Comparison of ENCODE assay signal across 1 cellular context in the genomic region with DNA sequence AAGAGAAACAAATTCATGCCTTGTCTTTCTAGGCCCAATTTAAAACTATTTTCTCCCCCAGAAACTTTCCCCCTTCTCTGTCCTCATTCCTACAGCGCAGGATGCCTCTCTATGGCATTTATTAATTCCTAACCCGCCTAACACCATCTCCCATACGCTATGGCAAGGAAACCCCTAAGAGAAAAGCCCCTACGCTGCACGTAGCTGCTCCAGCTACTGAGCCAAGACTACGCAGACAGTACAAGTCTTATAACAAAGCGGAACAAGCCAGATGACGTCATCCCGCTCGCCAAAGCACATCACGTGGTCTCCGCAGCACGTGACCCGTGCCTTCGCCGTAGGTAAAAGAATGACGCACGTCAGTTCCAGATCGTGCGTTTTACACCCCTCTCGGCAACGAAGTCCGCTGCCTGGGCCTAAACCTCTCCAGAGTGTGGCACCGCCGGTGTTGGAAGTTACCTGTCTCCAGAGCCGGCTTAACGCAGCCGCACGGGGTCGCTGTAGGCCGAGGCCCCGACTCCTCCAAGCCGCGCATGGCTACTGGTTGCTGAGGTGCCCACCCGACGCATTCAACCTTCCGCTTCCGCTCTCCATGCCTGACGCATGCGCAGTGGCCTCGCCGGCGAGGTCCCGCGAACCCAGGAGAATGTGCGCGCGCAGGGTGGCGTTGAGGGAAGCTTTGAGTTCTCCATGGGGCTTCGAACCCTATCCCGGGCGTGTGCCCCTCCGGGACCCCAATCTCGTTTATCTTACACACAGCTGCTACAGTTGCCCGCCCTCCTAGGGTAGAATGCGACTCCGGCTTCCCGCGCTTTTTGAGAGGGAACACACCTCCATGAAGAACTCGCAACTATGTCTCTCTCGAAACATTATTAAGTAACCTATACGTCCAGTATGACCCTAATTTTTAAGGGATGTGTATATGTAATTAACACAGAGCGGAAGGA.
TF ChIP-seq lines count a peak whose summit lies in the region.

A gene with protein sequence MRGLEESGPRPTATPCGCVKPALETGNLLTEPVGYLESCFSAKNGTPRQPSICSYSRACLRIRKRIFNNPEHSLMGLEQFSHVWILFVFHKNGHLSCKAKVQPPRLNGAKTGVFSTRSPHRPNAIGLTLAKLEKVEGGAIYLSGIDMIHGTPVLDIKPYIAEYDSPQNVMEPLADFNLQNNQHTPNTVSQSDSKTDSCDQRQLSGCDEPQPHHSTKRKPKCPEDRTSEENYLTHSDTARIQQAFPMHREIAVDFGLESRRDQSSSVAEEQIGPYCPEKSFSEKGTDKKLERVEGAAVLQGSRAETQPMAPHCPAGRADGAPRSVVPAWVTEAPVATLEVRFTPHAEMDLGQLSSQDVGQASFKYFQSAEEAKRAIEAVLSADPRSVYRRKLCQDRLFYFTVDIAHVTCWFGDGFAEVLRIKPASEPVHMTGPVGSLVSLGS (minus strand): TSS at position 542 of the 947 bp plus-strand sequence. CDS start 7 bp downstream, at position 535.

TF ChIP-seq in HepG2, 621 proteins besides CTCF, POLR2A, EP300 and RAD21 (continued from another document and continues in another):
- TF ChIP-seq, protein P1, sequence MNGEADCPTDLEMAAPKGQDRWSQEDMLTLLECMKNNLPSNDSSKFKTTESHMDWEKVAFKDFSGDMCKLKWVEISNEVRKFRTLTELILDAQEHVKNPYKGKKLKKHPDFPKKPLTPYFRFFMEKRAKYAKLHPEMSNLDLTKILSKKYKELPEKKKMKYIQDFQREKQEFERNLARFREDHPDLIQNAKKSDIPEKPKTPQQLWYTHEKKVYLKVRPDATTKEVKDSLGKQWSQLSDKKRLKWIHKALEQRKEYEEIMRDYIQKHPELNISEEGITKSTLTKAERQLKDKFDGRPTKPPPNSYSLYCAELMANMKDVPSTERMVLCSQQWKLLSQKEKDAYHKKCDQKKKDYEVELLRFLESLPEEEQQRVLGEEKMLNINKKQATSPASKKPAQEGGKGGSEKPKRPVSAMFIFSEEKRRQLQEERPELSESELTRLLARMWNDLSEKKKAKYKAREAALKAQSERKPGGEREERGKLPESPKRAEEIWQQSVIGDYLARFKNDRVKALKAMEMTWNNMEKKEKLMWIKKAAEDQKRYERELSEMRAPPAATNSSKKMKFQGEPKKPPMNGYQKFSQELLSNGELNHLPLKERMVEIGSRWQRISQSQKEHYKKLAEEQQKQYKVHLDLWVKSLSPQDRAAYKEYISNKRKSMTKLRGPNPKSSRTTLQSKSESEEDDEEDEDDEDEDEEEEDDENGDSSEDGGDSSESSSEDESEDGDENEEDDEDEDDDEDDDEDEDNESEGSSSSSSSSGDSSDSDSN (CRISPR knock-in tag; IDR thresholded peaks at IDR 0.05): peak; percentile 81
- TF ChIP-seq ZNF20 (CRISPR knock-in tag; IDR thresholded peaks at IDR 0.05) (0 out of 2 replicates have a peak, but pooled peaks have one; percentile 81), JUNB (CRISPR knock-in tag; IDR thresholded peaks at IDR 0.05; ENCODE audit: borderline replicate concordance) (no peak), TOPORS (CRISPR knock-in tag; IDR thresholded peaks at IDR 0.05) (0 out of 2 replicates have a peak, but pooled peaks have one; percentile 71), ZNF724P (CRISPR knock-in tag; IDR thresholded peaks at IDR 0.05; ENCODE audit: borderline replicate concordance) (0 out of 2 replicates have a peak, but pooled peaks have one; percentile 73), DNMT1 (CRISPR knock-in tag; IDR thresholded peaks at IDR 0.05) (no peak), ZNF136 (CRISPR knock-in tag; IDR thresholded peaks at IDR 0.05; ENCODE audit: low read depth) (no peak; the same call in 1 of the 2 replicates), ZNF850 (CRISPR knock-in tag; conservative IDR thresholded peaks at IDR 0.05) (no peak), SMAD3 (CRISPR knock-in tag; IDR thresholded peaks at IDR 0.05) (peak; percentile 91; the same call in 1 of the 2 replicates), ZFP91 (CRISPR knock-in tag; IDR thresholded peaks at IDR 0.05; ENCODE audit: borderline replicate concordance) (peak; percentile 94), STAT5B (CRISPR knock-in tag; IDR thresholded peaks at IDR 0.05) (no peak; the same call in 1 of the 2 replicates), MED1 (CRISPR knock-in tag; IDR thresholded peaks at IDR 0.05) (peak; percentile 76), SNAPC4 (CRISPR knock-in tag; IDR thresholded peaks at IDR 0.05) (peak; percentile 92), GMEB2 (CRISPR knock-in tag; IDR thresholded peaks at IDR 0.05; ENCODE audit: low read depth) (peak; percentile 86), HOXD1 (CRISPR knock-in tag; IDR thresholded peaks at IDR 0.05) (peak; percentile 86), ZNF121 (CRISPR knock-in tag; IDR thresholded peaks at IDR 0.05) (no peak), SRY (CRISPR knock-in tag; IDR thresholded peaks at IDR 0.05) (peak; percentile 86; the same call in 1 of the 2 replicates), TGIF2 (CRISPR knock-in tag; IDR thresholded peaks at IDR 0.05) (peak; percentile 90), ATF7 (IDR thresholded peaks at IDR 0.05) (peak; percentile 100), ATF7 (CRISPR knock-in tag; IDR thresholded peaks at IDR 0.05) (peak; percentile 100), ZNF720 (CRISPR knock-in tag; IDR thresholded peaks at IDR 0.05) (no peak; the same call in 1 of the 2 replicates), ZNF619 (CRISPR knock-in tag; IDR thresholded peaks at IDR 0.05) (peak; percentile 95), ARNTL (CRISPR knock-in tag; IDR thresholded peaks at IDR 0.05) (peak; percentile 84), ZNF496 (CRISPR knock-in tag; IDR thresholded peaks at IDR 0.05; ENCODE audit: insufficient replicate concordance) (no peak), ZNF24 (IDR thresholded peaks at IDR 0.05) (no peak), CREBL2 (CRISPR knock-in tag; IDR thresholded peaks at IDR 0.05; ENCODE audit: borderline replicate concordance) (peak; percentile 100), THAP11 (CRISPR knock-in tag; IDR thresholded peaks at IDR 0.05) (peak; percentile 95), ZFP36L2 (CRISPR knock-in tag; IDR thresholded peaks at IDR 0.05) (no peak; the same call in 1 of the 2 replicates), POLR2AphosphoS2 (IDR thresholded peaks at IDR 0.05; ENCODE audit: low read depth, low read length) (no peak)
- TF ChIP-seq, protein P2, sequence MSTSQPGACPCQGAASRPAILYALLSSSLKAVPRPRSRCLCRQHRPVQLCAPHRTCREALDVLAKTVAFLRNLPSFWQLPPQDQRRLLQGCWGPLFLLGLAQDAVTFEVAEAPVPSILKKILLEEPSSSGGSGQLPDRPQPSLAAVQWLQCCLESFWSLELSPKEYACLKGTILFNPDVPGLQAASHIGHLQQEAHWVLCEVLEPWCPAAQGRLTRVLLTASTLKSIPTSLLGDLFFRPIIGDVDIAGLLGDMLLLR (CRISPR knock-in tag; IDR thresholded peaks at IDR 0.05): peak; percentile 97
- TF ChIP-seq, protein P3, sequence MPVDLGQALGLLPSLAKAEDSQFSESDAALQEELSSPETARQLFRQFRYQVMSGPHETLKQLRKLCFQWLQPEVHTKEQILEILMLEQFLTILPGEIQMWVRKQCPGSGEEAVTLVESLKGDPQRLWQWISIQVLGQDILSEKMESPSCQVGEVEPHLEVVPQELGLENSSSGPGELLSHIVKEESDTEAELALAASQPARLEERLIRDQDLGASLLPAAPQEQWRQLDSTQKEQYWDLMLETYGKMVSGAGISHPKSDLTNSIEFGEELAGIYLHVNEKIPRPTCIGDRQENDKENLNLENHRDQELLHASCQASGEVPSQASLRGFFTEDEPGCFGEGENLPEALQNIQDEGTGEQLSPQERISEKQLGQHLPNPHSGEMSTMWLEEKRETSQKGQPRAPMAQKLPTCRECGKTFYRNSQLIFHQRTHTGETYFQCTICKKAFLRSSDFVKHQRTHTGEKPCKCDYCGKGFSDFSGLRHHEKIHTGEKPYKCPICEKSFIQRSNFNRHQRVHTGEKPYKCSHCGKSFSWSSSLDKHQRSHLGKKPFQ (CRISPR knock-in tag; IDR thresholded peaks at IDR 0.05; ENCODE audit: insufficient replicate concordance): peak; percentile 69
- TF ChIP-seq, protein P4, sequence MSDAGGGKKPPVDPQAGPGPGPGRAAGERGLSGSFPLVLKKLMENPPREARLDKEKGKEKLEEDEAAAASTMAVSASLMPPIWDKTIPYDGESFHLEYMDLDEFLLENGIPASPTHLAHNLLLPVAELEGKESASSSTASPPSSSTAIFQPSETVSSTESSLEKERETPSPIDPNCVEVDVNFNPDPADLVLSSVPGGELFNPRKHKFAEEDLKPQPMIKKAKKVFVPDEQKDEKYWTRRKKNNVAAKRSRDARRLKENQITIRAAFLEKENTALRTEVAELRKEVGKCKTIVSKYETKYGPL (CRISPR knock-in tag; IDR thresholded peaks at IDR 0.05): peak; percentile 62
- TF ChIP-seq, protein P5, sequence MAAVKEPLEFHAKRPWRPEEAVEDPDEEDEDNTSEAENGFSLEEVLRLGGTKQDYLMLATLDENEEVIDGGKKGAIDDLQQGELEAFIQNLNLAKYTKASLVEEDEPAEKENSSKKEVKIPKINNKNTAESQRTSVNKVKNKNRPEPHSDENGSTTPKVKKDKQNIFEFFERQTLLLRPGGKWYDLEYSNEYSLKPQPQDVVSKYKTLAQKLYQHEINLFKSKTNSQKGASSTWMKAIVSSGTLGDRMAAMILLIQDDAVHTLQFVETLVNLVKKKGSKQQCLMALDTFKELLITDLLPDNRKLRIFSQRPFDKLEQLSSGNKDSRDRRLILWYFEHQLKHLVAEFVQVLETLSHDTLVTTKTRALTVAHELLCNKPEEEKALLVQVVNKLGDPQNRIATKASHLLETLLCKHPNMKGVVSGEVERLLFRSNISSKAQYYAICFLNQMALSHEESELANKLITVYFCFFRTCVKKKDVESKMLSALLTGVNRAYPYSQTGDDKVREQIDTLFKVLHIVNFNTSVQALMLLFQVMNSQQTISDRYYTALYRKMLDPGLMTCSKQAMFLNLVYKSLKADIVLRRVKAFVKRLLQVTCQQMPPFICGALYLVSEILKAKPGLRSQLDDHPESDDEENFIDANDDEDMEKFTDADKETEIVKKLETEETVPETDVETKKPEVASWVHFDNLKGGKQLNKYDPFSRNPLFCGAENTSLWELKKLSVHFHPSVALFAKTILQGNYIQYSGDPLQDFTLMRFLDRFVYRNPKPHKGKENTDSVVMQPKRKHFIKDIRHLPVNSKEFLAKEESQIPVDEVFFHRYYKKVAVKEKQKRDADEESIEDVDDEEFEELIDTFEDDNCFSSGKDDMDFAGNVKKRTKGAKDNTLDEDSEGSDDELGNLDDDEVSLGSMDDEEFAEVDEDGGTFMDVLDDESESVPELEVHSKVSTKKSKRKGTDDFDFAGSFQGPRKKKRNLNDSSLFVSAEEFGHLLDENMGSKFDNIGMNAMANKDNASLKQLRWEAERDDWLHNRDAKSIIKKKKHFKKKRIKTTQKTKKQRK (IDR thresholded peaks at IDR 0.05; ENCODE audit: low read length): no peak
